ENCODE assay signal across 1 cellular context in the genomic region with DNA sequence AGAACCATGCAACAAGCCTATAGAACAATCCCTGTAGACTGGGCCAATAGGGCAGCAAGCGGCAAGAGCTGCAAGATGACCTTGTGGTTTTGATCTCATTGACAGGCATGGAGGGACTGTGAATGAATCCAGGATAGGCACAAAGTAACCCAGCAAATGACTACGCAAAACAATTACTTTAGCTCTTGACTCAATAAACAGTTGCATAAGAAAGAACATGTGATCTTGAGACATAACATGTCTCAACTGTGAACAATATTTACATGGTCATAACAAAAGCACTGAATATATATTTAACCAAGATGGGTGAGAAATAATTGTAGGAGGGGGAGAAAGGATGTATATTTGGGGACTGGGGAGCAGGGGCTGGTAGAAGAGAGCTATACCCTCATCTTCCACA.
TF ChIP-seq lines count a peak whose summit lies in the region.

No MANE protein-coding gene starts in this region.

TF ChIP-seq in GM23338, 12 proteins besides CTCF, POLR2A, EP300 and RAD21 (continued from another document):
- TF ChIP-seq, protein P1, sequence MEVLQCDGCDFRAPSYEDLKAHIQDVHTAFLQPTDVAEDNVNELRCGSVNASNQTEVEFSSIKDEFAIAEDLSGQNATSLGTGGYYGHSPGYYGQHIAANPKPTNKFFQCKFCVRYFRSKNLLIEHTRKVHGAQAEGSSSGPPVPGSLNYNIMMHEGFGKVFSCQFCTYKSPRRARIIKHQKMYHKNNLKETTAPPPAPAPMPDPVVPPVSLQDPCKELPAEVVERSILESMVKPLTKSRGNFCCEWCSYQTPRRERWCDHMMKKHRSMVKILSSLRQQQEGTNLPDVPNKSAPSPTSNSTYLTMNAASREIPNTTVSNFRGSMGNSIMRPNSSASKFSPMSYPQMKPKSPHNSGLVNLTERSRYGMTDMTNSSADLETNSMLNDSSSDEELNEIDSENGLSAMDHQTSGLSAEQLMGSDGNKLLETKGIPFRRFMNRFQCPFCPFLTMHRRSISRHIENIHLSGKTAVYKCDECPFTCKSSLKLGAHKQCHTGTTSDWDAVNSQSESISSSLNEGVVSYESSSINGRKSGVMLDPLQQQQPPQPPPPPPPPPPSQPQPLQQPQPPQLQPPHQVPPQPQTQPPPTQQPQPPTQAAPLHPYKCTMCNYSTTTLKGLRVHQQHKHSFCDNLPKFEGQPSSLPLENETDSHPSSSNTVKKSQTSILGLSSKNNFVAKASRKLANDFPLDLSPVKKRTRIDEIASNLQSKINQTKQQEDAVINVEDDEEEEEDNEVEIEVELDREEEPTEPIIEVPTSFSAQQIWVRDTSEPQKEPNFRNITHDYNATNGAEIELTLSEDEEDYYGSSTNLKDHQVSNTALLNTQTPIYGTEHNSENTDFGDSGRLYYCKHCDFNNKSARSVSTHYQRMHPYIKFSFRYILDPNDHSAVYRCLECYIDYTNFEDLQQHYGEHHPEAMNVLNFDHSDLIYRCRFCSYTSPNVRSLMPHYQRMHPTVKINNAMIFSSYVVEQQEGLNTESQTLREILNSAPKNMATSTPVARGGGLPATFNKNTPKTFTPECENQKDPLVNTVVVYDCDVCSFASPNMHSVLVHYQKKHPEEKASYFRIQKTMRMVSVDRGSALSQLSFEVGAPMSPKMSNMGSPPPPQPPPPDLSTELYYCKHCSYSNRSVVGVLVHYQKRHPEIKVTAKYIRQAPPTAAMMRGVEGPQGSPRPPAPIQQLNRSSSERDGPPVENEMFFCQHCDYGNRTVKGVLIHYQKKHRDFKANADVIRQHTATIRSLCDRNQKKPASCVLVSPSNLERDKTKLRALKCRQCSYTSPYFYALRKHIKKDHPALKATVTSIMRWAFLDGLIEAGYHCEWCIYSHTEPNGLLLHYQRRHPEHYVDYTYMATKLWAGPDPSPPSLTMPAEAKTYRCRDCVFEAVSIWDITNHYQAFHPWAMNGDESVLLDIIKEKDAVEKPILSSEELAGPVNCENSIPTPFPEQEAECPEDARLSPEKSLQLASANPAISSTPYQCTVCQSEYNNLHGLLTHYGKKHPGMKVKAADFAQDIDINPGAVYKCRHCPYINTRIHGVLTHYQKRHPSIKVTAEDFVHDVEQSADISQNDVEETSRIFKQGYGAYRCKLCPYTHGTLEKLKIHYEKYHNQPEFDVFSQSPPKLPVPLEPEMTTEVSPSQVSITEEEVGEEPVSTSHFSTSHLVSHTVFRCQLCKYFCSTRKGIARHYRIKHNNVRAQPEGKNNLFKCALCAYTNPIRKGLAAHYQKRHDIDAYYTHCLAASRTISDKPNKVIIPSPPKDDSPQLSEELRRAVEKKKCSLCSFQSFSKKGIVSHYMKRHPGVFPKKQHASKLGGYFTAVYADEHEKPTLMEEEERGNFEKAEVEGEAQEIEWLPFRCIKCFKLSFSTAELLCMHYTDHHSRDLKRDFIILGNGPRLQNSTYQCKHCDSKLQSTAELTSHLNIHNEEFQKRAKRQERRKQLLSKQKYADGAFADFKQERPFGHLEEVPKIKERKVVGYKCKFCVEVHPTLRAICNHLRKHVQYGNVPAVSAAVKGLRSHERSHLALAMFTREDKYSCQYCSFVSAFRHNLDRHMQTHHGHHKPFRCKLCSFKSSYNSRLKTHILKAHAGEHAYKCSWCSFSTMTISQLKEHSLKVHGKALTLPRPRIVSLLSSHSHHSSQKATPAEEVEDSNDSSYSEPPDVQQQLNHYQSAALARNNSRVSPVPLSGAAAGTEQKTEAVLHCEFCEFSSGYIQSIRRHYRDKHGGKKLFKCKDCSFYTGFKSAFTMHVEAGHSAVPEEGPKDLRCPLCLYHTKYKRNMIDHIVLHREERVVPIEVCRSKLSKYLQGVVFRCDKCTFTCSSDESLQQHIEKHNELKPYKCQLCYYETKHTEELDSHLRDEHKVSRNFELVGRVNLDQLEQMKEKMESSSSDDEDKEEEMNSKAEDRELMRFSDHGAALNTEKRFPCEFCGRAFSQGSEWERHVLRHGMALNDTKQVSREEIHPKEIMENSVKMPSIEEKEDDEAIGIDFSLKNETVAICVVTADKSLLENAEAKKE (CRISPR knock-in tag; IDR thresholded peaks at IDR 0.05), result no peak
- no peak for TF ChIP-seq EZH2 (IDR thresholded peaks at IDR 0.05; ENCODE audit: low read depth, unreplicated experiment)
- TF ChIP-seq, protein P2, sequence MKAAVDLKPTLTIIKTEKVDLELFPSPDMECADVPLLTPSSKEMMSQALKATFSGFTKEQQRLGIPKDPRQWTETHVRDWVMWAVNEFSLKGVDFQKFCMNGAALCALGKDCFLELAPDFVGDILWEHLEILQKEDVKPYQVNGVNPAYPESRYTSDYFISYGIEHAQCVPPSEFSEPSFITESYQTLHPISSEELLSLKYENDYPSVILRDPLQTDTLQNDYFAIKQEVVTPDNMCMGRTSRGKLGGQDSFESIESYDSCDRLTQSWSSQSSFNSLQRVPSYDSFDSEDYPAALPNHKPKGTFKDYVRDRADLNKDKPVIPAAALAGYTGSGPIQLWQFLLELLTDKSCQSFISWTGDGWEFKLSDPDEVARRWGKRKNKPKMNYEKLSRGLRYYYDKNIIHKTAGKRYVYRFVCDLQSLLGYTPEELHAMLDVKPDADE (IDR thresholded peaks at IDR 0.05), result no peak
